In the genomic region with DNA sequence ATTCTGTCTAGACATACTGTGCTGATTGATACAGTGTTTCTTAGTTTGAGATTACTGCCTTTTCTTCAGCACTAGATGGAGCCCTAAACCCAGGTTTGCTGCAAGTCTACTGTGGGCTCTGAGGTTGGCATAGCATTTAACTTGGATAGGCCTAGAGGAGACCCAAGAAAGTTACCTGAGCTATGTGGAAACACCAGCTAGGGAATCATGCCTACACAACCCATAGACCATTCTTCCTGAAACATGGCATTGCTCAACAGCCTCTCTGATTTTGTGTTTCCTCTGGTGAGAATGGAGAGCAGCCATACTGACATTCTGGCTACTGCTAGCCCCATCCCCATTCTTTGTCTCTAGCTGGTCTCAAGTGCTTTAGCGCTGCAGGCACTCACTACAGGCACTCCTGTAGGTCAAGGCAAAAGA, we compare ENCODE assay signal across 8 cellular contexts.
DNase-seq lines count a peak whose midpoint lies in the region; ATAC-seq lines count a peak whose summit lies in the region.

No MANE protein-coding gene starts in this region.

- H3K27ac Mint-ChIP-seq in activated naive CD4-positive, alpha-beta T cell treated with anti-CD3 and anti-CD28 coated beads, Interleukin-2, amount 10 ng/mL, durations not matched to agents 7 days and 5 days = no peak overlapping the region

- H3K4me1 Mint-ChIP-seq in activated naive CD4-positive, alpha-beta T cell treated with anti-CD3 and anti-CD28 coated beads, Interleukin-2, amount 10 ng/mL, durations not matched to agents 7 days and 5 days = no peaks in the 10 kb centered on the region

- CTCF ChIA-PET in activated naive CD4-positive, alpha-beta T cell treated with anti-CD3 and anti-CD28 coated beads, Interleukin-2, amount 10 ng/mL, durations not matched to agents 7 days and 5 days (lab: Charles Lee) = interaction anchor here (1.1 to 1.7 kb wide), 3 partner anchors 11 to 1051 kb away, joined by 4 to 6 read pairs (median 5); no protein-coding TSS in a partner anchor

- ATAC-seq in GM18861 (IDR thresholded peaks at IDR 0.05; ENCODE audit: unreplicated experiment) (peak; percentile 91), HG03060 (IDR thresholded peaks at IDR 0.05; ENCODE audit: low read depth, unreplicated experiment) (peak; percentile 70)

- H3K9me3 Mint-ChIP-seq in activated naive CD4-positive, alpha-beta T cell treated with anti-CD3 and anti-CD28 coated beads, Interleukin-2, amount 10 ng/mL, durations not matched to agents 7 days and 5 days = no peaks in the 10 kb centered on the region

- no peak overlapping the region for H3K4me3 Mint-ChIP-seq in activated naive CD4-positive, alpha-beta T cell treated with anti-CD3 and anti-CD28 coated beads, Interleukin-2, amount 10 ng/mL, durations not matched to agents 7 days and 5 days

- DNase-seq in COLO668 (lab: John Stamatoyannopoulos, UW; ENCODE audit: unreplicated experiment) (peak; percentile 21), NCI-H524 (lab: John Stamatoyannopoulos, UW) (peak; percentile 2 to 32), dedifferentiated amniotic fluid mesenchymal stem cell (ENCODE audit: extremely low spot score) (peak; percentile 55), non-pigmented ciliary epithelial cell (ENCODE audit: low read depth) (peak; percentile 34)
- DNase-seq in stimulated activated CD4-positive, alpha-beta T cell treated with anti-CD3 and anti-CD28 coated beads, Interleukin-4, amount 100 ng/mL, for 1 hour = no peak
- DNase-seq in activated naive CD4-positive, alpha-beta T cell treated with anti-CD3 and anti-CD28 coated beads, Interleukin-2, amount 10 ng/mL, durations not matched to agents 7 days and 5 days = no peak

- no peaks in the 10 kb centered on the region for H3K27me3 Mint-ChIP-seq in activated naive CD4-positive, alpha-beta T cell treated with anti-CD3 and anti-CD28 coated beads, Interleukin-2, amount 10 ng/mL, durations not matched to agents 7 days and 5 days

- H3K36me3 Mint-ChIP-seq in activated naive CD4-positive, alpha-beta T cell treated with anti-CD3 and anti-CD28 coated beads, Interleukin-2, amount 10 ng/mL, durations not matched to agents 7 days and 5 days = no peaks in the 10 kb centered on the region

Comparison
In these comparisons a context has a peak if more than half of its experiments do, and no peak if none do; other contexts are left out.
1. DNase-seq: peak in COLO668 (single experiment), NCI-H524 (2 of 2), dedifferentiated amniotic fluid mesenchymal stem cell (single experiment) and non-pigmented ciliary epithelial cell (single experiment); none in stimulated activated CD4-positive, alpha-beta T cell treated with anti-CD3 and anti-CD28 coated beads, Interleukin-4, amount 100 ng/mL, for 1 hour (single experiment) and activated naive CD4-positive, alpha-beta T cell treated with anti-CD3 and anti-CD28 coated beads, Interleukin-2, amount 10 ng/mL, durations not matched to agents 7 days and 5 days (single experiment).